In the genomic region with DNA sequence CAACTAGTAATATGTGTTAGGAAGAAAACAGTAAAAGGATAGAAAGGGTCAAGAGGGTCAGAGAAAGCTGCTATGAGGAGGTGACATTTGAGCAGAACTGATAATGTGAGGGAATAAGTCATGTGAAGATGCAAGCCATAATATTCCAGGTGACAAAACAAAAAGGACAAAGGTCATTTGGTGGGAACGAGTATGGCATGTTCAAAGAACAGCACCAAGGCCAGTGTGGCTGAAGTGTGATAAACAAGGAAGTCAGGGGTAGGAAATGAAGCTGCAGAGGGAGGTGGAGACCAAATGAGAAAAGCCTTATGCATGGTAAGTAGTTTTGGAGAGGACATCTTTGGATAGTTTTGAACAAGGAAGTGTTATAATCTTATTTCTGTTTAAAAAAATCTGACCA, we compare ENCODE assay signal across 21 cellular contexts. TPM values are rescaled to one million over a fixed set of nuclear protein-coding genes. Genes with fewer than 3 reads are reported as not detected.
DNase-seq lines count a peak whose midpoint lies in the region; ATAC-seq, FAIRE-seq and TF ChIP-seq lines count a peak whose summit lies in the region.
"Had no signal": no experiment of that assay in that cellular context is flagged by ENCODE, and none has a peak within 500 bp of the region (broad histone marks: within the 10 kb centered on the region; RNA-seq: fewer than 3 reads in every experiment).

No MANE protein-coding gene starts in this region.

- H3K27me3 Mint-ChIP-seq in progenitor cell of endocrine pancreas: no peaks in the 10 kb centered on the region
- H3K27me3 Mint-ChIP-seq: activated CD4-positive, alpha-beta memory T cell treated with anti-CD3 and anti-CD28 coated beads for 36 hours; activated naive CD4-positive, alpha-beta T cell treated with anti-CD3 and anti-CD28 coated beads, Interleukin-2, amount 50 U/mL, for 24 hours had no signal

- peaks cover 6% of the 10 kb centered on the region for H3K4me1 ChIP-seq in hepatocyte (ENCODE audit: insufficient read depth)
- peaks cover 13 to 30% (median 19%) of the 10 kb centered on the region in 3 donors for H3K4me1 ChIP-seq in pancreas
- H3K4me1 ChIP-seq in PC-9 (replicated peaks; ENCODE audit: insufficient read depth): no peaks in the 10 kb centered on the region
- H3K4me1 ChIP-seq: uterus had no signal

- H3K4me3 Mint-ChIP-seq in progenitor cell of endocrine pancreas (ENCODE audit: low read depth): no peak overlapping the region
- H3K4me3 Mint-ChIP-seq: activated CD4-positive, alpha-beta memory T cell treated with anti-CD3 and anti-CD28 coated beads for 36 hours; activated naive CD4-positive, alpha-beta T cell treated with anti-CD3 and anti-CD28 coated beads, Interleukin-2, amount 50 U/mL, for 24 hours; GM23338 had no signal

- peak; percentile 88 to 96 (median 92) for ATAC-seq in pancreas
- ATAC-seq in HG03521 (IDR thresholded peaks at IDR 0.05; ENCODE audit: unreplicated experiment): no peak
- ATAC-seq: GM23338 had no signal

- peaks cover 15% of the 10 kb centered on the region for H3K36me3 Mint-ChIP-seq in progenitor cell of endocrine pancreas (ENCODE audit: insufficient read depth)

- H3K9me3 ChIP-seq in hepatocyte (ENCODE audit: low read depth) (no peaks in the 10 kb centered on the region), pancreas (no peaks in the 10 kb centered on the region), PC-9 (ENCODE audit: insufficient read depth, low read depth) (no peaks in the 10 kb centered on the region)
- H3K9me3 ChIP-seq: uterus had no signal

- CTCF ChIA-PET in PC-9 (lab: Charles Lee): interaction anchor here (0.7 to 1.3 kb wide), 2 partner anchors 86 to 288 kb away, joined by 3 to 6 read pairs; no protein-coding TSS in a partner anchor

- no peak for FAIRE-seq in pancreas (lab: Jason Lieb, UNC)
- FAIRE-seq: frontal cortex had no signal

- no peak overlapping the region for H3K27ac Mint-ChIP-seq in progenitor cell of endocrine pancreas
- H3K27ac Mint-ChIP-seq: activated CD4-positive, alpha-beta memory T cell treated with anti-CD3 and anti-CD28 coated beads for 36 hours; activated naive CD4-positive, alpha-beta T cell treated with anti-CD3 and anti-CD28 coated beads, Interleukin-2, amount 50 U/mL, for 24 hours; GM23338 had no signal

- no peaks in the 10 kb centered on the region for H3K9me2 ChIP-seq in hepatocyte (replicated peaks; ENCODE audit: insufficient read depth)
- H3K9me2 ChIP-seq in PC-9 (ENCODE audit: insufficient read depth): no peaks in the 10 kb centered on the region

- H3K9me3 Mint-ChIP-seq in progenitor cell of endocrine pancreas (ENCODE audit: low read depth): no peaks in the 10 kb centered on the region
- H3K9me3 Mint-ChIP-seq: activated CD4-positive, alpha-beta memory T cell treated with anti-CD3 and anti-CD28 coated beads for 36 hours; activated naive CD4-positive, alpha-beta T cell treated with anti-CD3 and anti-CD28 coated beads, Interleukin-2, amount 50 U/mL, for 24 hours; GM23338 had no signal

- no peaks in the 10 kb centered on the region; the same call in 1 of the 2 replicates for H3F3A ChIP-seq in PC-9 (ENCODE audit: insufficient read depth, low read depth)

- no peak overlapping the region for H3K4me2 ChIP-seq in hepatocyte
- H3K4me2 ChIP-seq in PC-9: no peak overlapping the region
- H3K4me2 ChIP-seq: GM23338 had no signal

- H2AFZ ChIP-seq in hepatocyte (no peak overlapping the region), PC-9 (no peak overlapping the region)
- H2AFZ ChIP-seq: GM23338 had no signal

- BruUV-seq in PC-9 (replicated peaks; lab: Mats Ljungman, UMichigan): no TSS peak

- intact Hi-C loops in pancreas (cut with DNase I) (no loop called here), PC-9 (cut with micrococcal nuclease; ENCODE audit: unreplicated experiment) (no loop called here)

- H3K4me1 Mint-ChIP-seq in progenitor cell of endocrine pancreas (ENCODE audit: low read depth): peaks cover 6% of the 10 kb centered on the region
- H3K4me1 Mint-ChIP-seq: activated naive CD4-positive, alpha-beta T cell treated with anti-CD3 and anti-CD28 coated beads, Interleukin-2, amount 50 U/mL, for 24 hours had no signal

- H4K20me1 ChIP-seq in hepatocyte (ENCODE audit: insufficient read depth, poor library complexity, severe bottlenecking) (no peaks in the 10 kb centered on the region), PC-9 (ENCODE audit: insufficient read depth) (no peaks in the 10 kb centered on the region)

- H3K27me3 ChIP-seq in hepatocyte: no peaks in the 10 kb centered on the region
- no peaks in the 10 kb centered on the region for H3K27me3 ChIP-seq in pancreas
- no peaks in the 10 kb centered on the region for H3K27me3 ChIP-seq in PC-9 (ENCODE audit: insufficient read depth, low read depth)
- H3K27me3 ChIP-seq: brain microvascular endothelial cell, uterus had no signal

- TF ChIP-seq CTCF in hepatocyte (IDR thresholded peaks at IDR 0.05; ENCODE audit: poor library complexity) (no peak), pancreas (IDR thresholded peaks at IDR 0.05) (no peak), PC-9 (conservative IDR thresholded peaks at IDR 0.05) (no peak), progenitor cell of endocrine pancreas (IDR thresholded peaks at IDR 0.05; ENCODE audit: unreplicated experiment) (no peak)

- WGBS in hepatocyte (ENCODE audit: low lambda C conversion rate, missing lambda C conversion rate): 58% methylated on average over 1 of the region's 1 CpG
- WGBS in pancreas, 2 donors: 4% methylated on average over 1 of the region's 1 CpG

- POLR2A ChIA-PET in PC-9 (lab: Charles Lee; ENCODE audit: unreplicated experiment): interaction anchor here (0.6 kb wide), 1 partner anchor 43 kb away, joined by 4 read pairs; no protein-coding TSS in a partner anchor

- DNase-seq in DMS53 (lab: John Stamatoyannopoulos, UW) (peak; percentile 81), OCI-M1 (lab: John Stamatoyannopoulos, UW) (peak; percentile 8), hepatocyte (ENCODE audit: low spot score) (peak; percentile 63), pancreas (peak in 4 of 6 donors; percentile 29 to 72 (median 58)), PC-9 (no peak), progenitor cell of endocrine pancreas (ENCODE audit: low spot score, unreplicated experiment) (no peak)
- DNase-seq: activated CD4-positive, alpha-beta memory T cell treated with anti-CD3 and anti-CD28 coated beads for 36 hours; activated T-cell treated with anti-CD3 and anti-CD28 coated beads, Interleukin-2, amount 50 U/mL, for 48 hours; AML-193; brain microvascular endothelial cell; NCI-H1048; NCI-H2081 treated with DMSO at 0.1 percent for 48 hours; NCI-H510A treated with DMSO at 0.1 percent for 48 hours; Right ventricle myocardium superior; stimulated activated CD4-positive, alpha-beta T cell treated with anti-CD3 and anti-CD28 coated beads, Interleukin-1b, Interleukin-23, amount 100 ng/mL, for 48 hours; uterus had no signal

- H3K79me2 ChIP-seq in hepatocyte: no peaks in the 10 kb centered on the region
- no peaks in the 10 kb centered on the region for H3K79me2 ChIP-seq in PC-9 (ENCODE audit: low read depth)

- no peaks in the 10 kb centered on the region for H3K36me3 ChIP-seq in hepatocyte (replicated peaks; ENCODE audit: insufficient read depth, low read depth)
- H3K36me3 ChIP-seq in pancreas: peaks cover 0 to under 1% (median 0%) of the 10 kb centered on the region in 3 donors
- H3K36me3 ChIP-seq in PC-9 (ENCODE audit: low read depth): 0 out of 2 replicates have a peak, but pooled peaks cover 7% of the 10 kb centered on the region
- H3K36me3 ChIP-seq: brain microvascular endothelial cell, uterus had no signal

- H3K27ac ChIP-seq in hepatocyte (peak overlapping the region; percentile 67), pancreas (peak overlapping the region; percentile 14 to 64 (median 52)), PC-9 (no peak overlapping the region)
- H3K27ac ChIP-seq: brain microvascular endothelial cell, uterus, VCaP had no signal

- H3K4me3 ChIP-seq in hepatocyte (no peak overlapping the region), pancreas (no peak overlapping the region), PC-9 (no peak overlapping the region)
- H3K4me3 ChIP-seq: GM23338, uterus had no signal

RNA-seq across cellular contexts. Expression of gene LPGAT1, which starts 46.7 kb away (rescaled TPM):
- total RNA-seq in hepatocyte (73.7 and 92.1 TPM in 2 replicates), pancreas (10 to 100 TPM; 20.7 to 49.7 (median 25.7) TPM), PC-9 (2021) (46.0 and 46.8 TPM in 2 replicates), progenitor cell of endocrine pancreas (58.9 and 59.5 TPM in 2 replicates)
- polyA plus RNA-seq in hepatocyte (25.3 and 36.4 TPM in 2 replicates), pancreas (10 to 100 TPM in 1 of 2 donors, 1 to 10 TPM in 1; 8.2 to 12.6 TPM)

Comparison
In these comparisons a context has a peak if more than half of its experiments do, and no peak if none do; other contexts are left out.
1. DNase-seq: peak in DMS53 (single experiment), OCI-M1 (single experiment), hepatocyte (single experiment) and pancreas (4 of 6); none in PC-9 (0 of 2) and progenitor cell of endocrine pancreas (single experiment).